8 cellular contexts compared by ENCODE assay signal in the genomic region with DNA sequence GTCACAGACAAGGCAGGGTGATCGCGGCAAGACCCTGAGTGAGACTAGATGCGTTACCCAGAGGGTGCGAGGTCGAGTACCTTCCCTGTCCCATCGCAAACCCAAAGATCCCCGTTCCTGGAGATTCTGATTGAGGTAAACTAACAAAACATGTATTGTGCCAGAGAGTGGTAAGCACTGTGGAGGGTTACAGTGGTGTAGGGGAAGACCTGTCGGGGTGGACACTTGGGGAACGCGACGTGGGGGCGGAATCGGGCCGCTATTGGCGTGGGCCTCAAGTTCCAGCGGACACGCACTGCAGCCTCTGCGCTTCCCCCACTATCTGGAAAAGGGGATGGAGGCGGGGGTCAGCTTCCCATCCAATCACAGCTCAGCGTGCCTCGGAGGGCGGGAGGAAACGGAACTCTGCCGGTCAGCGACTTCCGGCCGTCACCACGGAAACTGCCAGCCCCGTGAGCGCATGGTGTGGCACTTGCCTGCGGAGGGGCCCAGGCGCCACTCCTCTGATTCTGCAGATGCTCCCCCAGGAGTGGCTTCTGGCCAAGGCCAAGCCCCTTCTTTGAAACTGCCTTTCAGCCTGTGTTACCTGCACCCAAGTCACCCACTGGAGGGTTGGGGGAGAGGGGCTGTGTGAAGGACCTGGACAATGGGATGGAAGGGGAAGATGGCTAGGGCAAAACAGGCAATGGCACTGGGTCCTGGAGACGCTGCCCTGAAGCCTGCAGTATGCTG. TPM values are rescaled to one million over a fixed set of nuclear protein-coding genes. Genes with fewer than 3 reads are reported as not detected.
DNase-seq lines count a peak whose midpoint lies in the region; ATAC-seq and TF ChIP-seq lines count a peak whose summit lies in the region.

No MANE protein-coding gene starts in this region.

- peaks cover 39% of the 10 kb centered on the region for H3K27me3 ChIP-seq in HUES6 (ENCODE audit: control insufficient read depth, insufficient read depth, low read length)
- no peaks in the 10 kb centered on the region for H3K27me3 ChIP-seq in thoracic aorta (replicated peaks; ENCODE audit: insufficient read depth)

- H3K4me3 Mint-ChIP-seq in natural killer cell: peak overlapping the region; percentile 98

- no peaks in the 10 kb centered on the region for H3K36me3 Mint-ChIP-seq in natural killer cell

- H3K36me3 ChIP-seq in HUES6 (ENCODE audit: control insufficient read depth, insufficient read depth, low read length): peaks cover 13% of the 10 kb centered on the region
- peaks cover 9% of the 10 kb centered on the region for H3K36me3 ChIP-seq in thoracic aorta

- peak overlapping the region; percentile 99 for H3K27ac Mint-ChIP-seq in natural killer cell

- H3K27ac ChIP-seq in HUES6 (ENCODE audit: low read depth, low read length): peak overlapping the region; percentile 98
- peak overlapping the region; percentile 99 to 100 for H3K27ac ChIP-seq in thoracic aorta

- H3K9me3 ChIP-seq in HUES6 (ENCODE audit: control insufficient read depth, insufficient read depth, low read depth, low read length) (no peaks in the 10 kb centered on the region), thoracic aorta (no peaks in the 10 kb centered on the region)

- H3K4me1 ChIP-seq in HUES6 (ENCODE audit: control insufficient read depth, insufficient read depth, low read length) (peaks cover 28% of the 10 kb centered on the region), thoracic aorta (ENCODE audit: control insufficient read depth in 1 of 2, low read depth in 2 of 2) (peaks cover 33 to 63% of the 10 kb centered on the region in 2 donors)

- peak overlapping the region; percentile 81 for H3K4me3 ChIP-seq in HUES6 (ENCODE audit: low read depth, low read length)
- peak overlapping the region; percentile 91 for H3K4me3 ChIP-seq in fibroblast of mammary gland (ENCODE audit: control insufficient read depth, low read depth, low read length)
- peak overlapping the region; percentile 95 for H3K4me3 ChIP-seq in thoracic aorta

- peaks cover 44 to 87% of the 10 kb centered on the region in 2 donors for H3K4me1 Mint-ChIP-seq in natural killer cell

- H3K9ac ChIP-seq in HUES6 (ENCODE audit: low read length): peak overlapping the region; percentile 82

- no peaks in the 10 kb centered on the region for H3K9me3 Mint-ChIP-seq in natural killer cell

- DNase-seq in activated T-cell treated with anti-CD3 and anti-CD28 coated beads for 48 hours (ENCODE audit: low read depth) (peak; percentile 82), fibroblast of mammary gland (ENCODE audit: low read depth) (peak; percentile 90), natural killer cell (peak; percentile 73), thoracic aorta (ENCODE audit: low spot score) (peak; percentile 76)

- TF ChIP-seq CTCF in fibroblast of mammary gland (conservative IDR thresholded peaks at IDR 0.05; ENCODE audit: control insufficient read depth, insufficient read depth, low read depth, low read length) (no peak), natural killer cell (IDR thresholded peaks at IDR 0.05) (no peak), thoracic aorta (IDR thresholded peaks at IDR 0.05) (no peak)

- no peak for ATAC-seq in GM18505 (IDR thresholded peaks at IDR 0.05; ENCODE audit: unreplicated experiment)
- peak in 2 of 3 donors; percentile 4 to 9 for ATAC-seq in natural killer cell
- peak; percentile 44 for ATAC-seq in thoracic aorta (ENCODE audit: insufficient number of reproducible peaks, low FRiP score, low read depth)
- ATAC-seq in HG02938 (IDR thresholded peaks at IDR 0.05; ENCODE audit: unreplicated experiment): no peak
- ATAC-seq in GM19328 (IDR thresholded peaks at IDR 0.05; ENCODE audit: unreplicated experiment): no peak

- intact Hi-C loops in natural killer cell (cut with micrococcal nuclease): loop anchor here (1.0 kb wide), 1 partner anchor 14 kb away; the partner anchor contains the start of gene MZF1

- peak; percentile 86 for TF ChIP-seq POLR2A in GM18505 (IDR thresholded peaks at IDR 0.05; ENCODE audit: borderline replicate concordance, extremely low read depth, insufficient read depth, insufficient read length)

- no peaks in the 10 kb centered on the region for H3K27me3 Mint-ChIP-seq in natural killer cell (ENCODE audit: low read depth in 2 of 2)

RNA-seq across cellular contexts. Expression of gene UBE2M, which starts 1.0 kb away (rescaled TPM):
- total RNA-seq in natural killer cell (10 to 100 TPM; 71.0 to 89.5 (median 81.9) TPM), thoracic aorta (10 to 100 TPM; 17.1 to 18.9 TPM)

RNA-seq across cellular contexts. Expression of gene CHMP2A, which starts 4.5 kb away (rescaled TPM):
- total RNA-seq in natural killer cell: 10 to 100 TPM; 82.7 to 95.7 (median 94.7) TPM
- 10 to 100 TPM; 90.3 to 98.8 TPM for total RNA-seq in thoracic aorta

RNA-seq across cellular contexts. Expression of gene MZF1, which starts 13.7 kb away (rescaled TPM):
- total RNA-seq in natural killer cell (10 to 100 TPM; 24.9 to 40.1 (median 37.3) TPM), thoracic aorta (10 to 100 TPM; 44.9 to 46.8 TPM)

RNA-seq across cellular contexts. Expression of gene TRIM28, which starts 15.6 kb away (rescaled TPM):
- 100 to 1,000 TPM; 330 to 451 (median 408) TPM for total RNA-seq in natural killer cell
- total RNA-seq in thoracic aorta: 100 to 1,000 TPM; 192 to 204 TPM

RNA-seq across cellular contexts. Expression of gene ZBTB45, which starts 39.8 kb away (rescaled TPM):
- total RNA-seq in natural killer cell (10 to 100 TPM in 1 of 3 donors, 1 to 10 TPM in 2; 9.6 to 12.6 (median 9.8) TPM), thoracic aorta (10 to 100 TPM; 10.4 to 10.9 TPM)

Comparison
In these comparisons a context has a peak if more than half of its experiments do, and no peak if none do; other contexts are left out.
1. ATAC-seq: peak in natural killer cell (2 of 3) and thoracic aorta (single experiment); none in GM18505 (single experiment), HG02938 (single experiment) and GM19328 (single experiment).
2. Peak in every context shown above with its lines, with median percentiles within 50 percentile points of each other: H3K4me3 ChIP-seq and DNase-seq.